In genomic region chr7:42611961-42612360, GRCh38 we compare ENCODE assay signal across 1 cellular context.
TF ChIP-seq lines count a peak whose summit lies in the region.

No MANE protein-coding gene starts in this region.

TF ChIP-seq in GM23338, 12 proteins besides CTCF, POLR2A, EP300 and RAD21 (continued from another document):
- TF ChIP-seq ZNF462 (CRISPR knock-in tag; IDR thresholded peaks at IDR 0.05) (no peak), EZH2phosphoT487 (IDR thresholded peaks at IDR 0.05; ENCODE audit: unreplicated experiment) (no peak)
